ENCODE assay signal across 14 cellular contexts in the genomic region with DNA sequence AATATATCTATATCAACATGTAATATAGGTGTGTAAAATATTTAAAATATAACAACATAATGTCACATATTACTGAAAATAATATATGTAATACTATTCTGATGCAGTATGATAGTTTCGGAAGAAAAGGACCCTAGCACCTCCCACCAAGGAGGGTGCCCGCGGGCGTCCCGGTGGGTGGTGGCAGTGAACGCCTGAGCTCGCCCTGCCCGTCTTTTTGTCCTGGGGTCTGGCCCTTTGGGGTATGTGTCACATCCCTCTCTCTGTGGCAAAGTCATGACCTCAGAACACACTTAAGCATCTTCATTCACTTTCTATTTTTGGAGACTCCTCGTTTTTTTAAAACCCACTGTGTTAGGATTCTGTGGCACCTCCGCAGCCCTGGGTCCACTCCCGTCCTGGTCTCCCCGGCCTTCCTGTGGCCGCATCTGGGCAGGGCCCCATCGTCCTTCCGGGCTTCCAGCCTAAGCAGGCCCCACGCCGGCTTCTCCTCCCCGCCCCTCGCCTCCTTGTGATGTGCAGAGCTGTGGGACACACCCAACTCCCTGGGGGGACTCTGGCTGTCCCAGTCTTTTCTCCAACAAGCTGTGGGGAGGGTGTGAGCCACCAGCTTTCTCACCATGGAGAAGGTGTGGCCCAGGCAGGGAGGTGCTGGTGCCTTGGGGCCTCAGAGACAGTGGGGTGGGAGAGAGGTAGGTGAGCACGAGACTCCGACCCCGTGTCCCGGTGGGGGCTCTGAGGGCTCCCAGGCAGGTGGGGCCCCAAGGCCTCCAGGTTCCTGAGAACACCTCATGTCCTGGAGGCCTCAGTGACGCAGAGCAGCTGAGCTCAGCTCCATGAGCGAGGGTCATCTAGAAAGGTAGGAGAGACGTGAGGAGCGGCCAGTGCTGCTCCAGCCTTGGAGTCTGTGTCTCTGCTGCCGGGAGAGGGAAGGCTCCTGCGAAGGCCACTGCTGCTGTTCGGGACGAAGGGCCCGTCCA. TPM values are rescaled to one million over a fixed set of nuclear protein-coding genes. Genes with fewer than 3 reads are reported as not detected.
DNase-seq lines count a peak whose midpoint lies in the region; ATAC-seq, FAIRE-seq and TF ChIP-seq lines count a peak whose summit lies in the region.
"Had no signal": no experiment of that assay in that cellular context is flagged by ENCODE, and none has a peak within 500 bp of the region (broad histone marks: within the 10 kb centered on the region; RNA-seq: fewer than 3 reads in every experiment).

No MANE protein-coding gene starts in this region.

- POLR2A ChIA-PET in CD4-positive, alpha-beta memory T cell (lab: Charles Lee; ENCODE audit: partially characterized antibody) = no interaction called here
- POLR2A ChIA-PET in naive thymus-derived CD4-positive, alpha-beta T cell (lab: Charles Lee) = no interaction called here

- no peak for FAIRE-seq in D721Med (lab: Jason Lieb, UNC)

- intact Hi-C loops in CD4-positive, alpha-beta memory T cell (cut with micrococcal nuclease) = no loop called here
- intact Hi-C loops in naive thymus-derived CD4-positive, alpha-beta T cell (cut with micrococcal nuclease) = no loop called here

- H3K27ac Mint-ChIP-seq in immature natural killer cell (peak overlapping the region in 5 of 6 donors; percentile 17 to 68 (median 45)), progenitor cell of endocrine pancreas (peak overlapping the region; percentile 10)
- no peak overlapping the region for H3K27ac Mint-ChIP-seq in CD4-positive, alpha-beta memory T cell
- peak overlapping the region in 2 of 9 donors; percentile 22 to 48 for H3K27ac Mint-ChIP-seq in naive thymus-derived CD4-positive, alpha-beta T cell
- H3K27ac Mint-ChIP-seq: activated CD4-positive, alpha-beta T cell treated with anti-CD3 and anti-CD28 coated beads, Interleukin-2, amount 10 ng/mL, durations not matched to agents 7 days and 5 days; T-helper 17 cell had no signal

- H3K9me3 Mint-ChIP-seq in immature natural killer cell = no peaks in the 10 kb centered on the region
- H3K9me3 Mint-ChIP-seq in progenitor cell of endocrine pancreas (ENCODE audit: low read depth) = no peaks in the 10 kb centered on the region
- H3K9me3 Mint-ChIP-seq in CD4-positive, alpha-beta memory T cell = no peaks in the 10 kb centered on the region
- no peaks in the 10 kb centered on the region for H3K9me3 Mint-ChIP-seq in naive thymus-derived CD4-positive, alpha-beta T cell
- H3K9me3 Mint-ChIP-seq: activated CD4-positive, alpha-beta T cell treated with anti-CD3 and anti-CD28 coated beads, Interleukin-2, amount 10 ng/mL, durations not matched to agents 7 days and 5 days; naive thymus-derived CD8-positive, alpha-beta T cell had no signal

- H3K4me1 Mint-ChIP-seq in immature natural killer cell (peaks cover 37 to 40% of the 10 kb centered on the region in 2 donors), progenitor cell of endocrine pancreas (ENCODE audit: low read depth) (peaks cover 33% of the 10 kb centered on the region)
- peaks cover 9 to 17% (median 11%) of the 10 kb centered on the region in 4 donors for H3K4me1 Mint-ChIP-seq in CD4-positive, alpha-beta memory T cell
- H3K4me1 Mint-ChIP-seq in naive thymus-derived CD4-positive, alpha-beta T cell = peaks cover 0 to 27% (median 13%) of the 10 kb centered on the region in 7 donors
- H3K4me1 Mint-ChIP-seq: activated CD4-positive, alpha-beta T cell treated with anti-CD3 and anti-CD28 coated beads, Interleukin-2, amount 10 ng/mL, durations not matched to agents 7 days and 5 days had no signal

- 0 out of 22 replicates have a peak, but pooled peaks cover 0 to 6% (median 0%) of the 10 kb centered on the region in 11 experiments for H3K27me3 ChIP-seq in BLaER1 treated with 17β-estradiol and CSF1 and Interleukin-3, amounts not matched to agents 10 nM and 100 nM
- H3K27me3 ChIP-seq in CD4-positive, alpha-beta memory T cell (ENCODE audit: insufficient read depth, low read length) = no peaks in the 10 kb centered on the region
- H3K27me3 ChIP-seq in naive thymus-derived CD4-positive, alpha-beta T cell (ENCODE audit: control insufficient read depth in 2 of 2, insufficient read depth in 2 of 2, low read length in 2 of 2) = no peaks in the 10 kb centered on the region

- DNase-seq in immature natural killer cell (no peak), progenitor cell of endocrine pancreas (ENCODE audit: low spot score, unreplicated experiment) (no peak), D721Med (ENCODE audit: insufficient read length, low spot score) (no peak)
- DNase-seq in CD4-positive, alpha-beta memory T cell = no peak
- DNase-seq in naive thymus-derived CD4-positive, alpha-beta T cell = no peak
- no peak for DNase-seq in activated naive CD4-positive, alpha-beta T cell treated with anti-CD3 and anti-CD28 coated beads, Interleukin-2, amount 50 U/mL, for 16 hours
- DNase-seq: activated CD4-positive, alpha-beta T cell treated with anti-CD3 and anti-CD28 coated beads, Interleukin-2, amount 10 ng/mL, durations not matched to agents 7 days and 5 days; erythroblast; naive thymus-derived CD8-positive, alpha-beta T cell; OCI-M1; stimulated activated CD4-positive, alpha-beta T cell treated with anti-CD3 and anti-CD28 coated beads, Interleukin-15, amount 100 ng/mL, for 24 hours; T-helper 17 cell had no signal

- H3K9ac ChIP-seq in BLaER1 treated with 17β-estradiol and CSF1 and Interleukin-3, amounts not matched to agents 10 nM and 100 nM = peak overlapping the region; percentile 2 to 65 (median 53); a peak in 19 of 22 replicates

- H3K9me3 ChIP-seq in BLaER1 treated with 17β-estradiol and CSF1 and Interleukin-3, amounts not matched to agents 10 nM and 100 nM (replicated peaks in 1 of 11) = no peaks in the 10 kb centered on the region
- no peaks in the 10 kb centered on the region for H3K9me3 ChIP-seq in CD4-positive, alpha-beta memory T cell (ENCODE audit: control insufficient read depth in 1 of 2, low read length in 2 of 2)
- H3K9me3 ChIP-seq in naive thymus-derived CD4-positive, alpha-beta T cell (ENCODE audit: control insufficient read depth in 2 of 3, low read length in 3 of 3) = no peaks in the 10 kb centered on the region

- H3K4me2 ChIP-seq in BLaER1 treated with 17β-estradiol and CSF1 and Interleukin-3, amounts not matched to agents 10 nM and 100 nM = peak overlapping the region; percentile 82 to 99 (median 96)

- CTCF ChIA-PET in CD4-positive, alpha-beta memory T cell (lab: Charles Lee; ENCODE audit: partially characterized antibody) = interaction anchor here (1.6 kb wide), 1 partner anchor 46 kb away, joined by 3 read pairs; no protein-coding TSS in a partner anchor
- CTCF ChIA-PET in naive thymus-derived CD4-positive, alpha-beta T cell (lab: Charles Lee) = no interaction called here

- peaks cover 0 to 13% (median 10%) of the 10 kb centered on the region in 3 donors for H3K27me3 Mint-ChIP-seq in immature natural killer cell (ENCODE audit: low read depth in 3 of 3)
- H3K27me3 Mint-ChIP-seq in progenitor cell of endocrine pancreas = no peaks in the 10 kb centered on the region
- no peaks in the 10 kb centered on the region for H3K27me3 Mint-ChIP-seq in CD4-positive, alpha-beta memory T cell
- no peaks in the 10 kb centered on the region for H3K27me3 Mint-ChIP-seq in naive thymus-derived CD4-positive, alpha-beta T cell
- H3K27me3 Mint-ChIP-seq: activated CD4-positive, alpha-beta T cell treated with anti-CD3 and anti-CD28 coated beads, Interleukin-2, amount 10 ng/mL, durations not matched to agents 7 days and 5 days; naive thymus-derived CD8-positive, alpha-beta T cell; T-helper 17 cell had no signal

- peaks cover 96 to 100% (median 100%) of the 10 kb centered on the region in 10 experiments for H3K4me1 ChIP-seq in BLaER1 treated with 17β-estradiol and CSF1 and Interleukin-3, amounts not matched to agents 10 nM and 100 nM
- H3K4me1 ChIP-seq in CD4-positive, alpha-beta memory T cell (ENCODE audit: insufficient read depth, low read length) = no peaks in the 10 kb centered on the region
- H3K4me1 ChIP-seq in naive thymus-derived CD4-positive, alpha-beta T cell (ENCODE audit: control insufficient read depth in 2 of 2, insufficient read depth in 2 of 2, low read length in 2 of 2) = peaks cover 0 to 6% of the 10 kb centered on the region in 2 donors

- ATAC-seq in naive thymus-derived CD4-positive, alpha-beta T cell = no peak
- ATAC-seq: naive thymus-derived CD8-positive, alpha-beta T cell; T-helper 17 cell had no signal

- TF ChIP-seq CTCF in progenitor cell of endocrine pancreas (IDR thresholded peaks at IDR 0.05; ENCODE audit: unreplicated experiment) = no peak
- no peak for TF ChIP-seq CTCF in D721Med (IDR thresholded peaks at IDR 0.05; ENCODE audit: insufficient read depth, missing control alignments)

- peaks cover 0 to 79% (median 8%) of the 10 kb centered on the region in 11 experiments; a peak in 10 of 22 replicates for H4K20me1 ChIP-seq in BLaER1 treated with 17β-estradiol and CSF1 and Interleukin-3, amounts not matched to agents 10 nM and 100 nM

- peaks cover 0 to 9% (median 0%) of the 10 kb centered on the region in 11 experiments; a peak in 3 of 22 replicates for H3K36me3 ChIP-seq in BLaER1 treated with 17β-estradiol and CSF1 and Interleukin-3, amounts not matched to agents 10 nM and 100 nM
- H3K36me3 ChIP-seq in CD4-positive, alpha-beta memory T cell (ENCODE audit: insufficient read depth, low read length) = no peaks in the 10 kb centered on the region
- peaks cover 0 to 28% (median 0%) of the 10 kb centered on the region in 3 experiments for H3K36me3 ChIP-seq in naive thymus-derived CD4-positive, alpha-beta T cell (ENCODE audit: control insufficient read depth in 2 of 3, insufficient read depth in 3 of 3, low read length in 3 of 3)

- H3K4me3 Mint-ChIP-seq in immature natural killer cell (no peak overlapping the region), progenitor cell of endocrine pancreas (ENCODE audit: low read depth) (no peak overlapping the region)
- H3K4me3 Mint-ChIP-seq in CD4-positive, alpha-beta memory T cell = no peak overlapping the region
- no peak overlapping the region for H3K4me3 Mint-ChIP-seq in naive thymus-derived CD4-positive, alpha-beta T cell
- H3K4me3 Mint-ChIP-seq: activated CD4-positive, alpha-beta T cell treated with anti-CD3 and anti-CD28 coated beads, Interleukin-2, amount 10 ng/mL, durations not matched to agents 7 days and 5 days; naive thymus-derived CD8-positive, alpha-beta T cell; T-helper 17 cell had no signal

- H3K4me3 ChIP-seq in BLaER1 treated with 17β-estradiol and CSF1 and Interleukin-3, amounts not matched to agents 10 nM and 100 nM = peak overlapping the region in 3 of 10 experiments; percentile 3 to 31 (median 23); a peak in 4 of 20 replicates
- no peak overlapping the region for H3K4me3 ChIP-seq in CD4-positive, alpha-beta memory T cell (ENCODE audit: low read length in 2 of 2)
- no peak overlapping the region for H3K4me3 ChIP-seq in naive thymus-derived CD4-positive, alpha-beta T cell (ENCODE audit: low read length)

- H3K36me3 Mint-ChIP-seq in immature natural killer cell (peaks cover 0 to 9% (median 5%) of the 10 kb centered on the region in 3 donors), progenitor cell of endocrine pancreas (ENCODE audit: insufficient read depth) (peaks cover 6% of the 10 kb centered on the region)
- peaks cover 8 to 11% of the 10 kb centered on the region in 2 donors for H3K36me3 Mint-ChIP-seq in CD4-positive, alpha-beta memory T cell
- peaks cover 0 to 9% (median 2%) of the 10 kb centered on the region in 5 donors for H3K36me3 Mint-ChIP-seq in naive thymus-derived CD4-positive, alpha-beta T cell

- peak overlapping the region in 8 of 11 experiments; percentile 20 to 68 (median 50); a peak in 13 of 22 replicates for H3K27ac ChIP-seq in BLaER1 treated with 17β-estradiol and CSF1 and Interleukin-3, amounts not matched to agents 10 nM and 100 nM
- H3K27ac ChIP-seq in angular gyrus (ENCODE audit: low read depth, low read length) = peak overlapping the region; percentile 10
- H3K27ac ChIP-seq in CD4-positive, alpha-beta memory T cell (ENCODE audit: low read depth, low read length) = no peak overlapping the region
- no peak overlapping the region for H3K27ac ChIP-seq in naive thymus-derived CD4-positive, alpha-beta T cell (ENCODE audit: low read depth, low read length)

RNA-seq across cellular contexts. Expression of gene PWWP2B, which starts 16.5 kb away (rescaled TPM):
- polyA plus RNA-seq in immature natural killer cell = 1 to 10 TPM; 4.0 to 7.3 (median 4.3) TPM
- 23.2 and 24.3 TPM in 2 replicates for total RNA-seq in progenitor cell of endocrine pancreas
- total RNA-seq in CD4-positive, alpha-beta memory T cell = 1 to 10 TPM; 9.4 to 9.9 TPM
- 1 to 10 TPM in 1 of 2 donors, under 1 TPM in 1; 0.92 to 3.2 TPM for polyA plus RNA-seq in CD4-positive, alpha-beta memory T cell
- 10 to 100 TPM in 4 of 5 experiments, 1 to 10 TPM in 1; 9.1 to 22.2 (median 12.1) TPM for total RNA-seq in naive thymus-derived CD4-positive, alpha-beta T cell
- 1 to 10 TPM; 1.5 to 3.6 TPM for polyA plus RNA-seq in naive thymus-derived CD4-positive, alpha-beta T cell

Comparison
In these comparisons a context has a peak if more than half of its experiments do, and no peak if none do; other contexts are left out.
1. H3K27ac ChIP-seq: peak in BLaER1 treated with 17β-estradiol and CSF1 and Interleukin-3, amounts not matched to agents 10 nM and 100 nM (8 of 11) and angular gyrus (single experiment); none in CD4-positive, alpha-beta memory T cell (single experiment) and naive thymus-derived CD4-positive, alpha-beta T cell (single experiment).
2. H3K27ac Mint-ChIP-seq: peak in immature natural killer cell (5 of 6) and progenitor cell of endocrine pancreas (single experiment); none in CD4-positive, alpha-beta memory T cell (0 of 7).